ENCODE assay signal across 23 cellular contexts in genomic region chr2:25642298-25642697, GRCh38. TPM values are rescaled to one million over a fixed set of nuclear protein-coding genes. Genes with fewer than 3 reads are reported as not detected.
DNase-seq lines count a peak whose midpoint lies in the region; ATAC-seq and TF ChIP-seq lines count a peak whose summit lies in the region.
"Had no signal": no experiment of that assay in that cellular context is flagged by ENCODE, and none has a peak within 500 bp of the region (broad histone marks: within the 10 kb centered on the region; RNA-seq: fewer than 3 reads in every experiment).

No MANE protein-coding gene starts in this region.

- no peak overlapping the region for H3K4me3 ChIP-seq in HEK293 (ENCODE audit: low read depth, low read length)
- no peak overlapping the region for H3K4me3 ChIP-seq in smooth muscle cell
- H3K4me3 ChIP-seq: BLaER1, GM12878 had no signal

- 96% methylated on average over 3 of the region's 3 CpGs for WGBS in smooth muscle cell (ENCODE audit: low lambda C conversion rate)

- no peak overlapping the region for H2AFZ ChIP-seq in smooth muscle cell (ENCODE audit: low read depth)

- H3K9me3 ChIP-seq in HEK293 (ENCODE audit: control insufficient read depth, insufficient read depth, low read depth, low read length), result no peaks in the 10 kb centered on the region
- H3K9me3 ChIP-seq in T-helper 17 cell (ENCODE audit: control insufficient read depth, low read length, poor library complexity, severe bottlenecking), result no peaks in the 10 kb centered on the region
- no peaks in the 10 kb centered on the region for H3K9me3 ChIP-seq in smooth muscle cell (replicated peaks; ENCODE audit: low read depth)
- H3K9me3 ChIP-seq: BLaER1 had no signal

- CTCF ChIA-PET in HEK293 (lab: Yijun Ruan, JAX), result interaction anchor here (0.6 to 2.2 kb wide), 4 partner anchors 22 to 1268 kb away, joined by 3 to 9 read pairs (median 4); no protein-coding TSS in a partner anchor

- no peaks in the 10 kb centered on the region for H3K27me3 ChIP-seq in smooth muscle cell (ENCODE audit: low read depth)
- H3K27me3 ChIP-seq: BE2C, BLaER1 had no signal

- H3F3A ChIP-seq in smooth muscle cell (ENCODE audit: low read depth), result no peaks in the 10 kb centered on the region

- H3K27ac Mint-ChIP-seq in T-helper 17 cell, result peak overlapping the region; percentile 9
- H3K27ac Mint-ChIP-seq: CD14-positive monocyte; CD4-positive, CD25-positive, alpha-beta regulatory T cell; CD8-positive, alpha-beta memory T cell had no signal

- H3K4me2 ChIP-seq in smooth muscle cell, result no peak overlapping the region
- H3K4me2 ChIP-seq: BLaER1 had no signal

- H3K36me3 ChIP-seq in HEK293 (ENCODE audit: control insufficient read depth in 2 of 2, insufficient read depth in 1 of 2, low read length in 2 of 2) (no peaks in the 10 kb centered on the region; a peak in 1 of 3 replicates), smooth muscle cell (ENCODE audit: low read depth) (no peaks in the 10 kb centered on the region)
- H3K36me3 ChIP-seq: BE2C had no signal

- TF ChIP-seq CTCF in HEK293 (tag by site-specific recombination; IDR thresholded peaks at IDR 0.05), result no peak
- TF ChIP-seq CTCF in smooth muscle cell (IDR thresholded peaks at IDR 0.05; ENCODE audit: borderline replicate concordance, insufficient read depth, poor library complexity, severe bottlenecking), result no peak

- peaks cover 6% of the 10 kb centered on the region for H3K36me3 Mint-ChIP-seq in T-helper 17 cell (ENCODE audit: low read depth)

- H4K20me1 ChIP-seq in smooth muscle cell (ENCODE audit: low read depth), result no peaks in the 10 kb centered on the region
- H4K20me1 ChIP-seq: BLaER1 had no signal

- no peak overlapping the region for H3K9ac ChIP-seq in smooth muscle cell (ENCODE audit: low read depth)
- H3K9ac ChIP-seq: BLaER1 had no signal

- H3K4me3 Mint-ChIP-seq in T-helper 17 cell, result no peak overlapping the region
- H3K4me3 Mint-ChIP-seq: CD14-positive monocyte; CD4-positive, alpha-beta memory T cell; CD4-positive, CD25-positive, alpha-beta regulatory T cell; CD8-positive, alpha-beta memory T cell had no signal

- H3K27me3 Mint-ChIP-seq in T-helper 17 cell, result no peaks in the 10 kb centered on the region
- H3K27me3 Mint-ChIP-seq: CD4-positive, alpha-beta memory T cell; CD4-positive, CD25-positive, alpha-beta regulatory T cell; CD8-positive, alpha-beta memory T cell had no signal

- POLR2A ChIA-PET in HEK293 (lab: Yijun Ruan, JAX), result no interaction called here

- DNase-seq in T-helper 17 cell (no peak), smooth muscle cell (lab: John Stamatoyannopoulos, UW; ENCODE audit: unreplicated experiment) (no peak), GOT3 (lab: John Stamatoyannopoulos, UW) (no peak), NCI-H774 (lab: John Stamatoyannopoulos, UW) (no peak)
- DNase-seq: 8988T; ACHN; BE2C; C1 segment of cervical spinal cord; CD4-positive, alpha-beta memory T cell; CD4-positive, CD25-positive, alpha-beta regulatory T cell; CD8-positive, alpha-beta memory T cell; COR-L47; DMS 273 treated with DMSO at 0.1 percent for 48 hours; DMS153; DMS53; DMS79; DND-41; EL; GDM1 had no signal

- no peaks in the 10 kb centered on the region for H3K79me2 ChIP-seq in smooth muscle cell (ENCODE audit: low read depth)

- H3K4me1 Mint-ChIP-seq in T-helper 17 cell, result peaks cover 9% of the 10 kb centered on the region
- H3K4me1 Mint-ChIP-seq: CD14-positive monocyte had no signal

- ATAC-seq in T-helper 17 cell, result no peak
- ATAC-seq: GM12878 had no signal

- no peak overlapping the region for H3K27ac ChIP-seq in HEK293 (ENCODE audit: extremely low read depth, low read depth, low read length)
- H3K27ac ChIP-seq in smooth muscle cell (ENCODE audit: low read depth), result peak overlapping the region; percentile 54
- H3K27ac ChIP-seq: BLaER1 had no signal

- H3K4me1 ChIP-seq in HEK293 (ENCODE audit: control insufficient read depth, insufficient read depth, low read length), result no peaks in the 10 kb centered on the region
- H3K4me1 ChIP-seq in smooth muscle cell (ENCODE audit: low read depth), result no peaks in the 10 kb centered on the region
- H3K4me1 ChIP-seq: BE2C, BLaER1 had no signal

TF ChIP-seq in HEK293, 187 proteins besides CTCF, POLR2A, EP300 and RAD21:
- TF ChIP-seq KLF10 (tag by site-specific recombination; IDR thresholded peaks at IDR 0.05), result no peak
- 0 out of 2 replicates have a peak, but pooled peaks have one; percentile 47 for TF ChIP-seq ZNF121 (tag by site-specific recombination; IDR thresholded peaks at IDR 0.05)
TF ChIP-seq in HEK293: peak in this region for 1.

RNA-seq across cellular contexts. Expression of gene DTNB, which starts 31.1 kb away (rescaled TPM):
- total RNA-seq in T-helper 17 cell (10 to 100 TPM; 32.3 to 36.3 TPM), smooth muscle cell (2.6 and 4.9 TPM in 2 replicates)
- 5.4 and 9.5 TPM in 2 replicates for polyA plus RNA-seq in smooth muscle cell
